12 cellular contexts compared by ENCODE assay signal in the genomic region with DNA sequence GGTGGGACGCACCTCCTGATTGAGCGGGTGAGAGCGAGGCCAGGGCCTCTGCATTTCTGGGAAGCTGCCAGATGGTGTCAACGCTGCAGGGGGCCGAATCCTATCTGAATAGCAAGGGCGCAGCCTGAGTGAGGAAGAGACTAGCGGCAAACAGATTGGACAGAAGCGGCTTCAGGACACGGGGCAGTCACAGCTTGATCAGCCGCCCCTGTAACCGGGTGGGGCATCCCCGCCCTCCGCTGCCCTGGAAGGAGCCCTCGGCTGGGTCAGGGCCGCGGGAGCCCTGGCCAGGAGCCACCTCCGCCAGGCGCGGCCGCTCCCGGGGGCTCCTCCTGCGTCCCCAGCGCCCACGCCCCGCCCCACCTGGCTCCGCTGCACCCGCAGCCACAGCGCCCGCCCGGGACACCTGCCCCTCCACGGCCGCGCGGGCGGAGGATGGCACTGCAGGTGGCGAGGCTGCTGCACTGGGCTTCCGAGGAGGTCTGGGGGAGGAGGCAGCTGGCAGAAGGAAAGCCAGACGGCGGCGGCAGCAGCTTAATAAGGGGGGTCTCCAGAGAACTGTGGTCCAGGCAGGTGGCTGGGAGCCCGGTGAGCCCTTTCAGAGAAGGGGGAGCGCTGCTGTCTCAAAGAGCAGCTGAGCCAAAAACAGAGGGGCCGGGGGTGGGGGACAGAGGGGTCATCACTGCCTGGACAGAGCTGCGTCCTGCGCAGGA. TPM values are rescaled to one million over a fixed set of nuclear protein-coding genes. Genes with fewer than 3 reads are reported as not detected.
DNase-seq lines count a peak whose midpoint lies in the region; ATAC-seq and TF ChIP-seq lines count a peak whose summit lies in the region.
"Had no signal": no experiment of that assay in that cellular context is flagged by ENCODE, and none has a peak within 500 bp of the region (broad histone marks: within the 10 kb centered on the region; RNA-seq: fewer than 3 reads in every experiment).

No MANE protein-coding gene starts in this region.

- ATAC-seq in left lung (peak; percentile 43), HG03439 (IDR thresholded peaks at IDR 0.05; ENCODE audit: unreplicated experiment) (no peak)
- ATAC-seq: activated T-cell treated with anti-CD3 and anti-CD28 coated beads, Interleukin-2, amount 50 U/mL, for 4 hours; PC-3 had no signal

- H3K36me3 ChIP-seq in HUES6 (ENCODE audit: control insufficient read depth, insufficient read depth, low read length) = no peaks in the 10 kb centered on the region
- H3K36me3 ChIP-seq in left lung = no peaks in the 10 kb centered on the region
- no peaks in the 10 kb centered on the region for H3K36me3 ChIP-seq in testis (ENCODE audit: low read depth, missing control alignments)

- intact Hi-C loops in left lung (cut with DNase I) = no loop called here
- intact Hi-C loops in testis (cut with DNase I; ENCODE audit: low total_unique reads) = no loop called here

- no peak for TF ChIP-seq CTCF in AG04449 (IDR thresholded peaks at IDR 0.05; ENCODE audit: insufficient read depth, low read length, missing control alignments)
- no peak for TF ChIP-seq CTCF in left lung (IDR thresholded peaks at IDR 0.05)
- TF ChIP-seq CTCF in testis (IDR thresholded peaks at IDR 0.05) = no peak

- H3K4me3 ChIP-seq in AG04449 (ENCODE audit: low read depth, low read length) (peak overlapping the region; percentile 10; the same call in 1 of the 2 replicates), HUES6 (ENCODE audit: low read depth, low read length) (peak overlapping the region; percentile 62), left lung (no peak overlapping the region), testis (peak overlapping the region in 1 of 2 donors; percentile 17)

- WGBS in testis, 2 donors = 8 to 13% methylated on average over 20 to 35 of the region's 45 CpGs

- POLR2A ChIA-PET in AG04449 (lab: Yijun Ruan, JAX) = interaction anchor here (0.7 kb wide), 1 partner anchor 230 kb away, joined by 3 read pairs; no protein-coding TSS in a partner anchor

- no peak overlapping the region for H3K27ac ChIP-seq in HUES6 (ENCODE audit: low read depth, low read length)
- no peak overlapping the region for H3K27ac ChIP-seq in left lung
- no peak overlapping the region for H3K27ac ChIP-seq in testis

- H3K4me1 ChIP-seq in HUES6 (ENCODE audit: control insufficient read depth, insufficient read depth, low read length) (peaks cover 4% of the 10 kb centered on the region), left lung (no peaks in the 10 kb centered on the region), testis (peaks cover 4% of the 10 kb centered on the region)

- H3K9me3 ChIP-seq in HUES6 (ENCODE audit: control insufficient read depth, insufficient read depth, low read depth, low read length) = no peaks in the 10 kb centered on the region
- H3K9me3 ChIP-seq in left lung = no peaks in the 10 kb centered on the region
- H3K9me3 ChIP-seq in testis = no peaks in the 10 kb centered on the region

- DNase-seq in AG04449 (ENCODE audit: low read depth, low spot score) = no peak
- peak; percentile 37 for DNase-seq in astrocyte of the hippocampus (ENCODE audit: low read depth, low spot score)
- peak in 1 of 2 donors; percentile 80 for DNase-seq in left lung
- no peak for DNase-seq in OCI-M2 (lab: John Stamatoyannopoulos, UW; ENCODE audit: unreplicated experiment)
- DNase-seq in testis = no peak
- DNase-seq in NOMO-1 treated with DMSO at 0.1 percent for 48 hours (lab: John Stamatoyannopoulos, UW; ENCODE audit: unreplicated experiment) = no peak
- DNase-seq: activated T-cell treated with anti-CD3 and anti-CD28 coated beads, Interleukin-2, amount 50 U/mL, for 4 hours; cerebellar nuclear complex; PC-3 had no signal

- peaks cover 49% of the 10 kb centered on the region for H3K27me3 ChIP-seq in HUES6 (ENCODE audit: control insufficient read depth, insufficient read depth, low read length)
- peaks cover 21 to 50% of the 10 kb centered on the region in 2 donors for H3K27me3 ChIP-seq in left lung
- no peaks in the 10 kb centered on the region for H3K27me3 ChIP-seq in testis

- no peak for TF ChIP-seq POLR2A in testis (IDR thresholded peaks at IDR 0.05)

- no peak overlapping the region for H3K9ac ChIP-seq in HUES6 (ENCODE audit: low read length)

- CTCF ChIA-PET in AG04449 (lab: Yijun Ruan, JAX) = interaction anchor here (0.7 kb wide), 1 partner anchor 1714 kb away, joined by 3 read pairs; no protein-coding TSS in a partner anchor

RNA-seq across cellular contexts. Expression of a gene that starts 18.9 kb away (rescaled TPM):
- total RNA-seq in left lung = under 1 TPM; 0.05 to 0.23 TPM
- under 1 TPM; 0.06 to 0.08 TPM for total RNA-seq in testis
- polyA plus RNA-seq in testis (ENCODE audit: insufficient read depth, low read depth, low replicate concordance) = 0.05 TPM
- total RNA-seq: PC-3, subcutaneous adipose tissue had no signal

Comparison
In these comparisons a context has a peak if more than half of its experiments do, and no peak if none do; other contexts are left out.
1. H3K4me3 ChIP-seq: peak in AG04449 (single experiment) and HUES6 (single experiment); none in left lung (0 of 2).